In genomic region chr2:86305195-86305975, GRCh38 we compare ENCODE assay signal across 14 cellular contexts.
"Had no signal": no experiment of that assay in that cellular context is flagged by ENCODE, and none has a peak within 500 bp of the region (broad histone marks: within the 10 kb centered on the region; RNA-seq: fewer than 3 reads in every experiment).

No MANE protein-coding gene starts in this region.

- H3K27ac ChIP-seq: brain microvascular endothelial cell, psoas muscle had no signal

- ATAC-seq: effector memory CD8-positive, alpha-beta T cell; natural killer cell; psoas muscle; sciatic nerve; T-helper 17 cell; WTC11 had no signal

- H3K36me3 ChIP-seq: brain microvascular endothelial cell had no signal

- DNase-seq: activated CD4-positive, alpha-beta T cell treated with anti-CD3 and anti-CD28 coated beads, Interleukin-2, amount 10 ng/mL, durations not matched to agents 24 days and 14 days; activated naive CD4-positive, alpha-beta T cell treated with anti-CD3 and anti-CD28 coated beads, Interleukin-2, amount 50 U/mL, for 16 hours; brain microvascular endothelial cell; cerebellar nuclear complex; effector memory CD8-positive, alpha-beta T cell; hypothalamus; natural killer cell; psoas muscle; stimulated activated CD4-positive, alpha-beta T cell treated with anti-CD3 and anti-CD28 coated beads, Interleukin-12 subunit alpha, Interleukin-12 subunit beta, amount 100 ng/mL, for 4 hours; stimulated activated naive CD4-positive, alpha-beta T cell; T-helper 17 cell had no signal

- H3K4me3 ChIP-seq: lung, psoas muscle had no signal
